In the genomic region with DNA sequence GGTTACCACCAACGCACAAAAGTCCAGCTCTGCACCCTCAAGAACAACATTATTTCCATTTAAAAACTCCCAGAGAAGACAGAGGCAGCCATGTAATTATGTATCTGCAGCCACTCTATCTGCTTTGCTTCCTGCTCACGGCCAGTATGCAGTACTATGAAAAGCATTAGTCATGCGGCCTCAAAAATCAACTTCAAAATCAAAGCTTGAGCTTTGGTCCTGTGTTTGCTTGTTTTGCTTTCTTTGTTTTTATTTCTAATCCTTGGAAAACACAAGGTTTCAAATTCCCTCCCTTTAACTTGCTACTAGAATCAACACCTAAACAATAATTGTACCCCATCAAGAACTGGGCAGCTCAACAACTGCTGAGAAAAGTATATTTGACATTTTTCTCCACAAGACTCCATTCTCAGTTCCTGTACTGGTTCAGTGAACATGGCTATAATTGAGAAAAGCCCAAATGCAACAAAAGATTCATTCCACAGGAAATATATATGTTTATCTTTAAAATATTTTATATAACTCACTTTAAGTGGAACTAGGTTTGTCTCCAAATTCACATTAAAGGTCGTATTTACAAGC, we compare ENCODE assay signal across 11 cellular contexts. TPM values are rescaled to one million over a fixed set of nuclear protein-coding genes. Genes with fewer than 3 reads are reported as not detected.
DNase-seq lines count a peak whose midpoint lies in the region; ATAC-seq and TF ChIP-seq lines count a peak whose summit lies in the region.
"Had no signal": no experiment of that assay in that cellular context is flagged by ENCODE, and none has a peak within 500 bp of the region (broad histone marks: within the 10 kb centered on the region; RNA-seq: fewer than 3 reads in every experiment).

No MANE protein-coding gene starts in this region.

- DNase-seq in Caki2 (ENCODE audit: low read depth) (peak; percentile 46), KBM-7 (peak; percentile 24), choroid plexus epithelial cell (ENCODE audit: low read depth) (peak; percentile 79), NCI-H1092 treated with DMSO at 0.1 percent for 48 hours (lab: John Stamatoyannopoulos, UW) (no peak)
- no peak for DNase-seq in activated effector memory CD4-positive, alpha-beta T cell treated with anti-CD3 and anti-CD28 coated beads, Interleukin-2, amount 50 U/mL, for 16 hours
- no peak for DNase-seq in stimulated activated CD4-positive, alpha-beta T cell treated with anti-CD3 and anti-CD28 coated beads, Interleukin-2, amount 100 ng/mL, for 48 hours
- DNase-seq: hippocampal formation, NCI-H187 had no signal

- H3K9me3 ChIP-seq in mesodermal cell (ENCODE audit: control insufficient read depth, low read length) = no peaks in the 10 kb centered on the region
- H3K9me3 ChIP-seq: HAP-1 had no signal

- H3K4me1 ChIP-seq in mesodermal cell (ENCODE audit: control insufficient read depth, insufficient read depth, low read length, poor library complexity, severe bottlenecking) = peaks cover 18% of the 10 kb centered on the region
- H3K4me1 ChIP-seq: HAP-1 had no signal

- TF ChIP-seq CTCF in choroid plexus epithelial cell (conservative IDR thresholded peaks at IDR 0.05; ENCODE audit: low read depth, low read length) = no peak

- H3K27ac ChIP-seq in mesodermal cell (ENCODE audit: low read depth, low read length, severe bottlenecking) = peak overlapping the region; percentile 90

- H3K36me3 ChIP-seq in mesodermal cell (ENCODE audit: control insufficient read depth, insufficient read depth, low read length) = no peaks in the 10 kb centered on the region
- H3K36me3 ChIP-seq: HAP-1 had no signal

- no peak for ATAC-seq in HG03045 (IDR thresholded peaks at IDR 0.05; ENCODE audit: unreplicated experiment)

- in situ Hi-C loops in Caki2 (cut with HindIII; ENCODE audit: low pct_unique_long_range_greater_than_20kb, low sequenced_read_pairs) = no loop called here
- in situ Hi-C loops in KBM-7 (cut with MboI; ENCODE audit: low pct_unique_long_range_greater_than_20kb, low sequenced_read_pairs) = no loop called here

- WGBS in mesodermal cell (ENCODE audit: insufficient coverage in 2 of 2), 2 experiments = 75 to 83% methylated on average over 1 to 2 of the region's 4 CpGs

- H3K4me3 ChIP-seq in choroid plexus epithelial cell (ENCODE audit: low read depth, low read length) (no peak overlapping the region), mesodermal cell (ENCODE audit: extremely low read depth, insufficient read depth, low read length, poor library complexity, severe bottlenecking) (no peak overlapping the region)
- H3K4me3 ChIP-seq: HAP-1 had no signal

RNA-seq across cellular contexts. Expression of a gene that starts 37.6 kb away (rescaled TPM):
- 40.3 and 81.9 TPM in 2 replicates for total RNA-seq in Caki2 (2014; rRNA removed; shearing (Covaris generic); ENCODE audit: low replicate concordance)
- 40.7 TPM for polyA plus RNA-seq in mesodermal cell (2013, experiment 1 of 2)
- 36.8 TPM for polyA plus RNA-seq in mesodermal cell (2013, experiment 2 of 2)

Comparison
In these comparisons a context has a peak if more than half of its experiments do, and no peak if none do; other contexts are left out.
1. DNase-seq: peak in Caki2 (single experiment), KBM-7 (single experiment) and choroid plexus epithelial cell (single experiment); none in NCI-H1092 treated with DMSO at 0.1 percent for 48 hours (single experiment), activated effector memory CD4-positive, alpha-beta T cell treated with anti-CD3 and anti-CD28 coated beads, Interleukin-2, amount 50 U/mL, for 16 hours (single experiment) and stimulated activated CD4-positive, alpha-beta T cell treated with anti-CD3 and anti-CD28 coated beads, Interleukin-2, amount 100 ng/mL, for 48 hours (0 of 2).